ENCODE assay signal across 8 cellular contexts in the genomic region with DNA sequence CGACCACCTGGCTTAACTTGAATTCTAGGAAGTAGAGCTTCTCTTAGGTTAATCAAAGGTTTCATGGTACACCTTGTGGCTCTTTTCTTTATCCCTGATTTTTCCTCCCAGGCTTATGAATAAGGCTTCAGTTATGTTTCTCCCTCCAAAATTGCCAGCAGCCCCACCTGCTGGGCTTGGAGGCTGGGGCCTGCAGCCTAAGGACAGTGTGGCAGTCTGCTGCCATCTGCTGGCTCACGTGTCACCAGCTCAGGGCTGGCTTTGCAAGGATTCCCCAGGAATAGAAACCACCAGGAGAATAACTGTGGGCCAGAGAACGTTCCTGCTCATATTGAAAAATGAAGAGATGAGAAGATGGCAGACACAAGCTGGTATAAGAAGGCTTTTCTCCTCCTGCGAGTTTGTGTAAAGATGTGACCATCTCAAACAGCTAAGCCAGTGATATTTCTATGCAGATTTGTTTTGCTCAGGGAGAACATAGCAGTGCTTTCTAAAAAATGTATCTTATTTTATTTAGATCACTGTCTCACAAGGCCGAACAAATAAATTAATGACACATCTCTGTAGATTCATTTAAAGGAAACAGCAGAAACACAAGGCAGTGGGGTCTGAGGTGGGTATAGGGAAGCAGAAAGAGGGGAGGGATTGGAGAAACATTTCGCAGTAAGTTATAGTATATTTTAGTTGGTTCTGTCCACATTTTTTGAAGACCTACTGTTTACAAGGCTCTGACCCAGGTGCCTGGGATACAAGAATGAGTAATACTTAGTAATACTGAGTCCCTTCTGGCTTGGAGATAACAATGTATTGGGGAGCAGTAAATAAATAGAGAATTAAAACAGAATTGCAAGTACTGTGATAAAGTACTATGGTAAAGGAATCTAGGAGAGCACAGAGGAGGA.
DNase-seq lines count a peak whose midpoint lies in the region; FAIRE-seq and TF ChIP-seq lines count a peak whose summit lies in the region.

No MANE protein-coding gene starts in this region.

- no peak overlapping the region for H3K27ac Mint-ChIP-seq in neural progenitor cell

- peak; percentile 98 for FAIRE-seq in H54 (lab: Jason Lieb, UNC)

- no peaks in the 10 kb centered on the region for H3K27me3 ChIP-seq in neural progenitor cell

- peaks cover 6% of the 10 kb centered on the region for H3K4me1 Mint-ChIP-seq in neural progenitor cell

- H3K9me3 Mint-ChIP-seq in neural progenitor cell = no peaks in the 10 kb centered on the region

- TF ChIP-seq POLR2A in H54 (IDR thresholded peaks at IDR 0.05; ENCODE audit: low read depth, low read length) = no peak

- no peak overlapping the region for H3K4me3 ChIP-seq in neural progenitor cell

- no peaks in the 10 kb centered on the region for H3K4me1 ChIP-seq in neural progenitor cell

- DNase-seq in EH (ENCODE audit: low read depth) (peak; percentile 88), H54 (ENCODE audit: insufficient read length, low spot score) (peak; percentile 44), M059J (ENCODE audit: low read depth) (peak; percentile 91), RKO (ENCODE audit: low spot score) (peak; percentile 91), activated T-helper 1 cell treated with Interleukin-2 at 50 U/mL for 16 hours (ENCODE audit: low read depth) (peak; percentile 52), fibroblast of peridontal ligament (ENCODE audit: extremely low read depth) (peak; percentile 90), neural progenitor cell (ENCODE audit: low spot score) (peak; percentile 90), substantia nigra (lab: John Stamatoyannopoulos, UW) (peak; percentile 20 to 90 (median 80))

- H3K27ac ChIP-seq in neural progenitor cell (no peak overlapping the region), substantia nigra (ENCODE audit: low read depth, low read length, poor library complexity, severe bottlenecking) (peak overlapping the region; percentile 87)

- H3K4me3 Mint-ChIP-seq in neural progenitor cell = no peak overlapping the region

- peak overlapping the region; percentile 45 for H2AFZ ChIP-seq in neural progenitor cell (replicated peaks)

- no peak overlapping the region for H3K4me2 ChIP-seq in neural progenitor cell

- no peaks in the 10 kb centered on the region for H3K79me2 ChIP-seq in neural progenitor cell (ENCODE audit: low read depth)

- peaks cover 4% of the 10 kb centered on the region for H3K27me3 Mint-ChIP-seq in neural progenitor cell (ENCODE audit: insufficient read depth, low read depth)

- peak; percentile 99 for TF ChIP-seq CTCF in neural progenitor cell (IDR thresholded peaks at IDR 0.05)

- no peaks in the 10 kb centered on the region for H4K20me1 ChIP-seq in neural progenitor cell (ENCODE audit: low read depth)

- H3K36me3 ChIP-seq in neural progenitor cell = no peaks in the 10 kb centered on the region

- H3F3A ChIP-seq in neural progenitor cell (ENCODE audit: low read depth) = no peaks in the 10 kb centered on the region

- H3K9ac ChIP-seq in neural progenitor cell = no peak overlapping the region

- no peaks in the 10 kb centered on the region for H3K36me3 Mint-ChIP-seq in neural progenitor cell

- H3K9me3 ChIP-seq in neural progenitor cell (ENCODE audit: low read depth) = no peaks in the 10 kb centered on the region
